ENCODE assay signal across 17 cellular contexts in genomic region chr18:3782901-3783300, GRCh38.
DNase-seq lines count a peak whose midpoint lies in the region; ATAC-seq, FAIRE-seq and TF ChIP-seq lines count a peak whose summit lies in the region.
"Had no signal": no experiment of that assay in that cellular context is flagged by ENCODE, and none has a peak within 500 bp of the region (broad histone marks: within the 10 kb centered on the region; RNA-seq: fewer than 3 reads in every experiment).

No MANE protein-coding gene starts in this region.

- no peak overlapping the region for H3K27ac ChIP-seq in IMR-90 (ENCODE audit: insufficient read depth, low read length)
- H3K27ac ChIP-seq in fibroblast of lung (ENCODE audit: insufficient read depth, low read length), result no peak overlapping the region
- H3K27ac ChIP-seq: A549, C4-2B had no signal

- TF ChIP-seq POLR2A in IMR-90 (IDR thresholded peaks at IDR 0.05; ENCODE audit: low read depth, low read length), result no peak

- FAIRE-seq in D721Med (lab: Jason Lieb, UNC), result peak; percentile 73
- FAIRE-seq: A549, GM12891, H1, K562 had no signal

- H2AK5ac ChIP-seq in IMR-90 (ENCODE audit: low read depth, low read length), result no peak overlapping the region

- H3K14ac ChIP-seq in IMR-90 (replicated peaks; ENCODE audit: low read depth, low read length), result no peak overlapping the region

- no peak for TF ChIP-seq RAD21 in IMR-90 (IDR thresholded peaks at IDR 0.05; ENCODE audit: low read length)

- no peak overlapping the region for H3K56ac ChIP-seq in IMR-90 (ENCODE audit: extremely low read depth, insufficient read depth, low read length)

- H2AFZ ChIP-seq in IMR-90 (replicated peaks; ENCODE audit: low read length, poor library complexity) (no peak overlapping the region), fibroblast of lung (ENCODE audit: low read length) (no peak overlapping the region)

- H3K9ac ChIP-seq in IMR-90 (ENCODE audit: low read depth, low read length), result no peak overlapping the region
- no peak overlapping the region for H3K9ac ChIP-seq in fibroblast of lung (ENCODE audit: insufficient read depth, low read length)

- H2BK15ac ChIP-seq in IMR-90 (ENCODE audit: low read depth, low read length), result no peak overlapping the region

- POLR2A ChIA-PET in IMR-90 (lab: Charles Lee; ENCODE audit: unreplicated experiment), result no interaction called here

- H3K79me1 ChIP-seq in IMR-90 (ENCODE audit: low read depth in 1 of 2, low read length in 2 of 2), result no peaks in the 10 kb centered on the region

- no peak overlapping the region for H3K23ac ChIP-seq in IMR-90 (ENCODE audit: low read depth, low read length)

- no peak for DNase-seq in D721Med (ENCODE audit: insufficient read length, low spot score)
- DNase-seq in IMR-90, result peak; percentile 42
- peak; percentile 51 to 67 for DNase-seq in fibroblast of lung (ENCODE audit: low read depth in 2 of 2)
- peak; percentile 26 for DNase-seq in glomerular visceral epithelial cell (ENCODE audit: extremely low spot score)
- DNase-seq in activated CD4-positive, alpha-beta T cell treated with anti-CD3 and anti-CD28 coated beads, Interleukin-2, amount 50 U/mL, for 48 hours, result no peak
- DNase-seq in NCI-H69 (lab: John Stamatoyannopoulos, UW), result no peak
- no peak for DNase-seq in HPDE6-E6E7 (ENCODE audit: extremely low spot score)
- DNase-seq: BE2C; CD4-positive, alpha-beta memory T cell; DMS153; DND-41 had no signal

- no peak overlapping the region for H3K4ac ChIP-seq in IMR-90 (ENCODE audit: low read depth, low read length)

- no peak overlapping the region for H2BK5ac ChIP-seq in IMR-90 (ENCODE audit: low read depth, low read length, poor library complexity, severe bottlenecking)

- no peak overlapping the region for H4K5ac ChIP-seq in IMR-90 (ENCODE audit: low read depth, low read length)

- H3K36me3 ChIP-seq in IMR-90 (ENCODE audit: control insufficient read depth, insufficient read depth, low read length) (no peaks in the 10 kb centered on the region), fibroblast of lung (ENCODE audit: control insufficient read depth, insufficient read depth, low read length) (no peaks in the 10 kb centered on the region)
- H3K36me3 ChIP-seq: BE2C, HAP-1 had no signal

- no peak overlapping the region for H4K91ac ChIP-seq in IMR-90 (ENCODE audit: insufficient read depth, low read depth, low read length)

- no peak overlapping the region for H2AK9ac ChIP-seq in IMR-90 (replicated peaks; ENCODE audit: low read depth, low read length, poor library complexity)

- no peaks in the 10 kb centered on the region for H3K79me2 ChIP-seq in fibroblast of lung (ENCODE audit: control insufficient read depth, insufficient read depth, low read length)

- H3K4me2 ChIP-seq in IMR-90 (ENCODE audit: low read depth, low read length), result no peak overlapping the region
- no peak overlapping the region for H3K4me2 ChIP-seq in fibroblast of lung (ENCODE audit: extremely low read depth, insufficient read depth, low read length)
- H3K4me2 ChIP-seq: A549 had no signal

- intact Hi-C loops in IMR-90 (cut with micrococcal nuclease), result no loop called here

- in situ Hi-C loops in IMR-90 (cut with MboI; ENCODE audit: low sequenced_read_pairs), result no loop called here

- H3K27me3 ChIP-seq in IMR-90 (ENCODE audit: control insufficient read depth, insufficient read depth, low read length), result peaks cover 3% of the 10 kb centered on the region
- H3K27me3 ChIP-seq in fibroblast of lung (ENCODE audit: control insufficient read depth, insufficient read depth, low read length), result no peaks in the 10 kb centered on the region
- H3K27me3 ChIP-seq: BE2C had no signal

- TF ChIP-seq CTCF in D721Med (IDR thresholded peaks at IDR 0.05; ENCODE audit: insufficient read depth, missing control alignments), result no peak
- TF ChIP-seq CTCF in IMR-90 (conservative IDR thresholded peaks at IDR 0.05; ENCODE audit: low read depth, low read length), result no peak
- TF ChIP-seq CTCF in fibroblast of lung (conservative IDR thresholded peaks at IDR 0.05 in 1 of 2, IDR thresholded peaks at IDR 0.05 in 1 of 2; ENCODE audit: low read depth in 1 of 2, low read length in 2 of 2), result no peak

- H3K9me1 ChIP-seq in IMR-90 (ENCODE audit: insufficient read depth, low read length), result no peaks in the 10 kb centered on the region

- H2BK120ac ChIP-seq in IMR-90 (ENCODE audit: low read depth, low read length), result no peak overlapping the region

- H3K4me3 ChIP-seq in IMR-90 (ENCODE audit: insufficient read depth, low read depth, low read length), result no peak overlapping the region
- no peak overlapping the region for H3K4me3 ChIP-seq in fibroblast of lung (replicated peaks in 1 of 4; ENCODE audit: control extremely low read depth in 1 of 4, insufficient read depth in 1 of 4, low read depth in 3 of 4, low read length in 4 of 4)
- H3K4me3 ChIP-seq: A549, HAP-1, K562 had no signal

- WGBS in IMR-90 (ENCODE audit: extremely low coverage in 2 of 2, insufficient read length in 1 of 2), 2 experiments, result no CpG with 5 or more reads among the region's 1 CpG

- peaks cover 6% of the 10 kb centered on the region for H3K9me3 ChIP-seq in IMR-90 (ENCODE audit: control insufficient read depth, insufficient read depth, low read length)
- H3K9me3 ChIP-seq in fibroblast of lung (ENCODE audit: control insufficient read depth, insufficient read depth, low read depth, low read length), result no peaks in the 10 kb centered on the region
- H3K9me3 ChIP-seq: A549, BE2C, HAP-1 had no signal

- no TSS peak for BruUV-seq in IMR-90 (replicated peaks; lab: Mats Ljungman, UMichigan)

- H4K8ac ChIP-seq in IMR-90 (ENCODE audit: low read depth in 2 of 2, low read length in 2 of 2), result no peak overlapping the region

- no peak overlapping the region for H2BK20ac ChIP-seq in IMR-90 (ENCODE audit: low read depth, low read length)

- CTCF ChIA-PET in IMR-90 (lab: Yijun Ruan, JAX), result interaction anchor here (1.7 kb wide), 1 partner anchor 12 kb away, joined by 9 read pairs; no protein-coding TSS in a partner anchor

- H4K20me1 ChIP-seq in IMR-90 (ENCODE audit: insufficient read depth, low read length) (no peaks in the 10 kb centered on the region), fibroblast of lung (ENCODE audit: control insufficient read depth, extremely low read depth, insufficient read depth, low read length) (no peaks in the 10 kb centered on the region)

- H3K4me1 ChIP-seq in IMR-90 (ENCODE audit: control insufficient read depth, insufficient read depth, low read length) (no peaks in the 10 kb centered on the region), fibroblast of lung (ENCODE audit: control insufficient read depth, extremely low read depth, insufficient read depth, low read length) (no peaks in the 10 kb centered on the region)
- H3K4me1 ChIP-seq: BE2C, HAP-1 had no signal

- dilution Hi-C loops in IMR-90 (cut with HindIII; ENCODE audit: low sequenced_read_pairs, unreplicated experiment), result no loop called here

- H3K18ac ChIP-seq in IMR-90 (ENCODE audit: low read depth, low read length), result no peak overlapping the region

- ATAC-seq in IMR-90 (ENCODE audit: low read depth), result no peak
- ATAC-seq: A549, K562 had no signal

TF ChIP-seq in IMR-90, 13 proteins besides CTCF, POLR2A, EP300 and RAD21:
- no peak for TF ChIP-seq MAZ (IDR thresholded peaks at IDR 0.05; ENCODE audit: borderline replicate concordance, low read depth, low read length)
- TF ChIP-seq MXI1 (IDR thresholded peaks at IDR 0.05; ENCODE audit: borderline replicate concordance, low read depth, low read length), result no peak
- TF ChIP-seq RCOR1 (IDR thresholded peaks at IDR 0.05; ENCODE audit: insufficient replicate concordance, low read length), result no peak
- TF ChIP-seq CHD1 (IDR thresholded peaks at IDR 0.05; ENCODE audit: low read depth, low read length), result no peak
- TF ChIP-seq FOS (IDR thresholded peaks at IDR 0.05; ENCODE audit: low read depth, low read length), result no peak
- TF ChIP-seq USF2 (IDR thresholded peaks at IDR 0.05; ENCODE audit: low read depth, low read length), result no peak

Comparison
In these comparisons a context has a peak if more than half of its experiments do, and no peak if none do; other contexts are left out.
1. DNase-seq: peak in IMR-90 (single experiment), fibroblast of lung (2 of 2) and glomerular visceral epithelial cell (single experiment); none in D721Med (single experiment), activated CD4-positive, alpha-beta T cell treated with anti-CD3 and anti-CD28 coated beads, Interleukin-2, amount 50 U/mL, for 48 hours (0 of 2), NCI-H69 (single experiment) and HPDE6-E6E7 (single experiment).